ENCODE assay signal across 18 cellular contexts in genomic region chr1:23728997-23729390, GRCh38. TPM values are rescaled to one million over a fixed set of nuclear protein-coding genes. Genes with fewer than 3 reads are reported as not detected.
A peak's percentile ranks its signal among the peaks of the same experiment; 100 is the strongest.
DNase-seq lines count a peak whose midpoint lies in the region; ATAC-seq and TF ChIP-seq lines count a peak whose summit lies in the region.
"Had no signal": no experiment of that assay in that cellular context is flagged by ENCODE, and none has a peak within 500 bp of the region (broad histone marks: within the 10 kb centered on the region; RNA-seq: fewer than 3 reads in every experiment).

No MANE protein-coding gene starts in this region.

- H3K27ac ChIP-seq in KMS-11, result peak overlapping the region; percentile 38; the same call in 1 of the 2 replicates
- H3K27ac ChIP-seq in upper lobe of left lung, result peak overlapping the region in 3 of 4 donors; percentile 33 to 75 (median 67)
- H3K27ac ChIP-seq: 22Rv1, dorsolateral prefrontal cortex, gastrocnemius medialis, neutrophil, PC-9 had no signal

- no peaks in the 10 kb centered on the region for H3K9me3 ChIP-seq in upper lobe of left lung
- H3K9me3 ChIP-seq: gastrocnemius medialis, neutrophil had no signal

- H3K4me3 ChIP-seq in KMS-11 (IDR thresholded peaks at IDR 0.05; ENCODE audit: insufficient read depth, low read depth, low read length) (no peak overlapping the region), upper lobe of left lung (no peak overlapping the region)
- H3K4me3 ChIP-seq: dorsolateral prefrontal cortex, gastrocnemius medialis, PC-9 had no signal

- no peaks in the 10 kb centered on the region for H3K79me2 ChIP-seq in KMS-11 (ENCODE audit: insufficient read depth, low read depth)

- H3K4me2 ChIP-seq in KMS-11, result peak overlapping the region; percentile 30
- H3K4me2 ChIP-seq: PC-9 had no signal

- TF ChIP-seq CTCF in KMS-11 (conservative IDR thresholded peaks at IDR 0.05; ENCODE audit: low read depth, low read length) (no peak), upper lobe of left lung (IDR thresholded peaks at IDR 0.05) (no peak)

- TF ChIP-seq EP300 in upper lobe of left lung (IDR thresholded peaks at IDR 0.05), result no peak

- H3K9ac ChIP-seq in KMS-11, result no peak overlapping the region

- H3K36me3 ChIP-seq in KMS-11 (ENCODE audit: insufficient read depth), result no peaks in the 10 kb centered on the region
- H3K36me3 ChIP-seq in upper lobe of left lung, result no peaks in the 10 kb centered on the region
- H3K36me3 ChIP-seq: gastrocnemius medialis, neutrophil had no signal

- no peaks in the 10 kb centered on the region for H4K20me1 ChIP-seq in KMS-11 (ENCODE audit: insufficient read depth)

- peaks cover 51% of the 10 kb centered on the region for H3K4me1 ChIP-seq in KMS-11 (ENCODE audit: low read depth, poor library complexity, severe bottlenecking)
- H3K4me1 ChIP-seq in upper lobe of left lung, result peaks cover 19 to 27% (median 25%) of the 10 kb centered on the region in 4 donors
- H3K4me1 ChIP-seq: gastrocnemius medialis had no signal

- TF ChIP-seq POLR2A in upper lobe of left lung (IDR thresholded peaks at IDR 0.05), result no peak

- H2AFZ ChIP-seq in KMS-11 (ENCODE audit: low read depth), result no peak overlapping the region; the same call in 1 of the 2 replicates
- H2AFZ ChIP-seq: PC-9 had no signal

- ATAC-seq in HG02678 (IDR thresholded peaks at IDR 0.05; ENCODE audit: unreplicated experiment) (peak; percentile 42), upper lobe of left lung (ENCODE audit: low FRiP score in 2 of 2) (no peak)
- ATAC-seq: activated CD8-positive, alpha-beta memory T cell treated with anti-CD3 and anti-CD28 coated beads, Interleukin-2, amount 10 ng/mL, durations not matched to agents 7 days and 5 days; gastrocnemius medialis had no signal

- H3K27me3 ChIP-seq in KMS-11 (ENCODE audit: insufficient read depth, low read depth) (no peaks in the 10 kb centered on the region), upper lobe of left lung (no peaks in the 10 kb centered on the region)
- H3K27me3 ChIP-seq: dorsolateral prefrontal cortex, gastrocnemius medialis, neutrophil had no signal

- peak; percentile 8 for DNase-seq in activated effector memory CD4-positive, alpha-beta T cell treated with anti-CD3 and anti-CD28 coated beads, Interleukin-2, amount 50 U/mL, for 16 hours
- no peak for DNase-seq in activated effector memory CD4-positive, alpha-beta T cell treated with Interleukin-2 at 50 U/mL for 16 hours
- DNase-seq in upper lobe of left lung, result no peak
- DNase-seq in activated gamma-delta T cell treated with Interleukin-2 at 50 U/mL for 16 hours, result no peak
- no peak for DNase-seq in cerebellar cortex (ENCODE audit: low spot score)
- no peak for DNase-seq in stimulated activated CD4-positive, alpha-beta T cell treated with anti-CD3 and anti-CD28 coated beads, Interleukin-2, amount 100 ng/mL, for 24 hours
- DNase-seq: activated CD8-positive, alpha-beta memory T cell treated with anti-CD3 and anti-CD28 coated beads, Interleukin-2, amount 10 ng/mL, durations not matched to agents 7 days and 5 days; dorsolateral prefrontal cortex; gastrocnemius medialis; KG1; NCI-H2029 treated with DMSO at 0.1 percent for 48 hours; PC-9; stimulated activated naive CD4-positive, alpha-beta T cell; T1000 had no signal

- 49 to 56% methylated on average over 2 of the region's 2 CpGs for WGBS in upper lobe of left lung, 2 donors

RNA-seq across cellular contexts. Expression of gene ELOA, which starts 14.3 kb away (rescaled TPM):
- 10 to 100 TPM; 43.2 to 71.2 (median 59.0) TPM for total RNA-seq in upper lobe of left lung

RNA-seq across cellular contexts. Expression of gene RPL11, which starts 37.4 kb away (rescaled TPM):
- 1,000 to 10,000 TPM in 1 of 6 donors, 100 to 1,000 TPM in 5; 497 to 1,020 (median 874) TPM for total RNA-seq in upper lobe of left lung

RNA-seq across cellular contexts. Expression of gene PITHD1, which starts 49.2 kb away (rescaled TPM):
- 10 to 100 TPM; 29.5 to 57.0 (median 45.1) TPM for total RNA-seq in upper lobe of left lung
